In genomic region chr12:32440120-32440865, GRCh38 we compare ENCODE assay signal across 1 cellular context.
TF ChIP-seq lines count a peak whose summit lies in the region.

No MANE protein-coding gene starts in this region.

TF ChIP-seq in H1, 55 proteins besides CTCF, POLR2A, EP300 and RAD21:
- no peak for TF ChIP-seq BACH1 (IDR thresholded peaks at IDR 0.05; ENCODE audit: low read length)
- TF ChIP-seq SP4 (IDR thresholded peaks at IDR 0.05; ENCODE audit: low read length) = no peak
- no peak for TF ChIP-seq KDM4A (IDR thresholded peaks at IDR 0.05; ENCODE audit: low read depth, low read length, severe bottlenecking)
- no peak for TF ChIP-seq RBBP5 (IDR thresholded peaks at IDR 0.05; ENCODE audit: borderline replicate concordance, low read depth, low read length)
- TF ChIP-seq CTBP2 (IDR thresholded peaks at IDR 0.05; ENCODE audit: borderline replicate concordance, insufficient read depth, insufficient read length, low read length) = no peak
- TF ChIP-seq SRF (IDR thresholded peaks at IDR 0.05; ENCODE audit: low read depth, low read length) = no peak
- TF ChIP-seq RFX5 (IDR thresholded peaks at IDR 0.05; ENCODE audit: borderline replicate concordance, low read depth, low read length) = no peak
- no peak for TF ChIP-seq SUZ12 (IDR thresholded peaks at IDR 0.05; ENCODE audit: low read length)
- TF ChIP-seq TCF12 (IDR thresholded peaks at IDR 0.05; ENCODE audit: low read depth, low read length) = no peak
- no peak for TF ChIP-seq TAF1 (IDR thresholded peaks at IDR 0.05; ENCODE audit: low read depth, low read length)
- TF ChIP-seq CBX5 (IDR thresholded peaks at IDR 0.05; ENCODE audit: low read depth, low read length) = no peak
- TF ChIP-seq BCL11A (IDR thresholded peaks at IDR 0.05; ENCODE audit: low read depth in 2 of 2, low read length in 2 of 2) = no peak
